Comparison of ENCODE assay signal across 15 cellular contexts in the genomic region with DNA sequence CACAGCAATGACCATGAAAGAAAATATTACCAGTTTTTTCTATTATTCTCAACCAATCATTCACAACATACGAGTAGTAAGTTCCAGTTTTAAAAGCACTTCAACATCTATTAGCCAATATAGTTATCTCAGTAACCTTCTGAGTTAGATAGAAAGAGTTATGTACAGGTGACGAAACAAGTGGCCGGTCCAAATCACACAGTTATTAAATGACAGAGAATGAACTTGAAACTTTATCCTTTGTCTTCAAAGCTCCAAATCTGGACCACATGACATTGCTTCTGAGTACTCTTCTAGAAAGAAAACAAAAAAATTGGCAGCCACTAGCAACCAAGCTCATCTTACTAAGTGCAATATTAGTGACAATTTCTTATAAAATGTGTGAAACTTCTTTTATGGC.
A peak's percentile ranks its signal among the peaks of the same experiment; 100 is the strongest.
DNase-seq lines count a peak whose midpoint lies in the region; ATAC-seq lines count a peak whose summit lies in the region.
"Had no signal": no experiment of that assay in that cellular context is flagged by ENCODE, and none has a peak within 500 bp of the region (broad histone marks: within the 10 kb centered on the region; RNA-seq: fewer than 3 reads in every experiment).

No MANE protein-coding gene starts in this region.

- H3K9me3 Mint-ChIP-seq in activated T-cell treated with anti-CD3 and anti-CD28 coated beads, Interleukin-2, amount 50 U/mL, for 72 hours: no peaks in the 10 kb centered on the region

- DNase-seq in NCI-H2029 treated with DMSO at 0.1 percent for 48 hours (lab: John Stamatoyannopoulos, UW) (peak; percentile 41), NCI-H2029 (lab: John Stamatoyannopoulos, UW) (no peak), left lobe of liver (ENCODE audit: low spot score) (no peak)
- no peak for DNase-seq in activated T-cell treated with anti-CD3 and anti-CD28 coated beads, Interleukin-2, amount 50 U/mL, for 72 hours
- DNase-seq in activated T-cell treated with anti-CD3 and anti-CD28 coated beads, Interleukin-2, amount 50 U/mL, for 48 hours: no peak
- DNase-seq: Caco-2; CD4-positive, CD25-positive, alpha-beta regulatory T cell; CD8-positive, alpha-beta T cell; DMS153; DND-41; GM23248; H7; HCEC 1CT had no signal

- ATAC-seq in activated T-cell treated with anti-CD3 and anti-CD28 coated beads, Interleukin-2, amount 50 U/mL, for 72 hours (replicated peaks in 1 of 2): no peak
- ATAC-seq in left lobe of liver: peak; percentile 64
- ATAC-seq in HG03045 (IDR thresholded peaks at IDR 0.05; ENCODE audit: unreplicated experiment): no peak
- ATAC-seq: CD8-positive, alpha-beta T cell had no signal

- no peak overlapping the region for H3K4me3 Mint-ChIP-seq in activated T-cell treated with anti-CD3 and anti-CD28 coated beads, Interleukin-2, amount 50 U/mL, for 72 hours
- H3K4me3 Mint-ChIP-seq: B cell; CD4-positive, CD25-positive, alpha-beta regulatory T cell; CD8-positive, alpha-beta T cell had no signal

- no peaks in the 10 kb centered on the region for H3K4me1 Mint-ChIP-seq in activated T-cell treated with anti-CD3 and anti-CD28 coated beads, Interleukin-2, amount 50 U/mL, for 72 hours (ENCODE audit: low read depth)
- H3K4me1 Mint-ChIP-seq: CD4-positive, CD25-positive, alpha-beta regulatory T cell had no signal

- H3K27me3 Mint-ChIP-seq in activated T-cell treated with anti-CD3 and anti-CD28 coated beads, Interleukin-2, amount 50 U/mL, for 72 hours (ENCODE audit: low read depth): no peaks in the 10 kb centered on the region
- H3K27me3 Mint-ChIP-seq: CD4-positive, CD25-positive, alpha-beta regulatory T cell had no signal

- peak overlapping the region; percentile 23 for H3K27ac Mint-ChIP-seq in activated T-cell treated with anti-CD3 and anti-CD28 coated beads, Interleukin-2, amount 50 U/mL, for 72 hours
- H3K27ac Mint-ChIP-seq: B cell; CD4-positive, CD25-positive, alpha-beta regulatory T cell; CD8-positive, alpha-beta T cell had no signal

- H3K36me3 Mint-ChIP-seq in activated T-cell treated with anti-CD3 and anti-CD28 coated beads, Interleukin-2, amount 50 U/mL, for 72 hours (ENCODE audit: insufficient read depth in 2 of 2): no peaks in the 10 kb centered on the region
- H3K36me3 Mint-ChIP-seq: CD4-positive, CD25-positive, alpha-beta regulatory T cell; CD8-positive, alpha-beta T cell had no signal
